In the genomic region with DNA sequence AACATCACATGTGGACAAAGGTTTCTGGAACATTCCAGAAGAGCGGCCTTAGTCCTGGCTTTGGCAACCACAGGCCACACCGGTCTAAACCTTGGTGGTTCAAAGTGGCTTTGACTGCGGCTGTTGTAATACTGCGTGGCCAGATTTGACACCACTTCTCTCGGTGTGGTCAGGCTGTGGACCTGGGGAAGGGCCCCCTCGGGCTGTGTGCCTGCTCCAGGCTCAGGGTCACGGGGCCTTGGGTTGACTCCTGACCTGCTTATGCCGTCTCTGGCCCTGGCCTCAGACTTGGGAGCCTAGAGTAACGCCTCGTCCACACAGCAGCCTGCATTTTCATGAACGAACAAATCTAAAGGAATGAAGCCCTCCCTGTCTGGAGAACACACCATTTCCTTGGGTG, we compare ENCODE assay signal across 19 cellular contexts.
A peak's percentile ranks its signal among the peaks of the same experiment; 100 is the strongest.
DNase-seq lines count a peak whose midpoint lies in the region; ATAC-seq and TF ChIP-seq lines count a peak whose summit lies in the region.
"Had no signal": no experiment of that assay in that cellular context is flagged by ENCODE, and none has a peak within 500 bp of the region (broad histone marks: within the 10 kb centered on the region; RNA-seq: fewer than 3 reads in every experiment).

No MANE protein-coding gene starts in this region.

- TF ChIP-seq CTCF in GM13976 (IDR thresholded peaks at IDR 0.05; ENCODE audit: borderline replicate concordance, control extremely low read depth, extremely low read depth, insufficient read depth, missing control alignments) (no peak), WTC11 (IDR thresholded peaks at IDR 0.05) (no peak), spleen (IDR thresholded peaks at IDR 0.05 in 8 of 11, conservative IDR thresholded peaks at IDR 0.05 in 3 of 11) (no peak)

- ATAC-seq in WTC11 (no peak), left lobe of liver (no peak), GM18873 (IDR thresholded peaks at IDR 0.05; ENCODE audit: low FRiP score, unreplicated experiment) (no peak), GM21619 (IDR thresholded peaks at IDR 0.05; ENCODE audit: unreplicated experiment) (no peak)
- ATAC-seq: K562 had no signal

- H3K27me3 ChIP-seq in spleen (replicated peaks in 1 of 7) = peaks cover 0 to 16% (median 0%) of the 10 kb centered on the region in 7 donors
- H3K27me3 ChIP-seq: BLaER1, SJCRH30 had no signal

- POLR2A ChIA-PET in WTC11 (lab: Charles Lee) = no interaction called here

- H3K36me3 Mint-ChIP-seq in WTC11 = peaks cover 42% of the 10 kb centered on the region
- H3K36me3 Mint-ChIP-seq in activated T-helper 1 cell treated with anti-CD3 and anti-CD28 coated beads, Interleukin-12 subunit alpha, Interleukin-12 subunit beta, Interleukin-2, Interleukin-4 antibody, amounts not matched to agents 30 ng/mL and 10 ng/mL and 1 ng/mL, durations not matched to agents 14 hours and 24 hours and 36 hours (ENCODE audit: low read depth) = no peaks in the 10 kb centered on the region
- H3K36me3 Mint-ChIP-seq: CD4-positive, CD25-positive, alpha-beta regulatory T cell had no signal

- H3K4me3 Mint-ChIP-seq in WTC11 = no peak overlapping the region
- H3K4me3 Mint-ChIP-seq in activated T-helper 1 cell treated with anti-CD3 and anti-CD28 coated beads, Interleukin-12 subunit alpha, Interleukin-12 subunit beta, Interleukin-2, Interleukin-4 antibody, amounts not matched to agents 30 ng/mL and 10 ng/mL and 1 ng/mL, durations not matched to agents 14 hours and 24 hours and 36 hours = no peak overlapping the region
- H3K4me3 Mint-ChIP-seq: CD4-positive, CD25-positive, alpha-beta regulatory T cell had no signal

- WGBS in spleen, 5 donors = 79 to 89% (median 84%) methylated on average over 3 to 11 of the region's 11 CpGs

- TF ChIP-seq POLR2A in spleen (IDR thresholded peaks at IDR 0.05) = no peak

- H3K27me3 Mint-ChIP-seq in WTC11 (ENCODE audit: low read depth) = no peaks in the 10 kb centered on the region
- no peaks in the 10 kb centered on the region for H3K27me3 Mint-ChIP-seq in activated T-helper 1 cell treated with anti-CD3 and anti-CD28 coated beads, Interleukin-12 subunit alpha, Interleukin-12 subunit beta, Interleukin-2, Interleukin-4 antibody, amounts not matched to agents 30 ng/mL and 10 ng/mL and 1 ng/mL, durations not matched to agents 14 hours and 24 hours and 36 hours (ENCODE audit: insufficient read depth)

- H3K4me1 ChIP-seq in spleen = no peaks in the 10 kb centered on the region
- H3K4me1 ChIP-seq: SJCRH30 had no signal

- H3K27ac Mint-ChIP-seq in WTC11 = peak overlapping the region; percentile 23; the same call in 1 of the 2 replicates
- no peak overlapping the region for H3K27ac Mint-ChIP-seq in activated T-helper 1 cell treated with anti-CD3 and anti-CD28 coated beads, Interleukin-12 subunit alpha, Interleukin-12 subunit beta, Interleukin-2, Interleukin-4 antibody, amounts not matched to agents 30 ng/mL and 10 ng/mL and 1 ng/mL, durations not matched to agents 14 hours and 24 hours and 36 hours
- H3K27ac Mint-ChIP-seq: CD4-positive, CD25-positive, alpha-beta regulatory T cell had no signal

- no peak overlapping the region for H3K27ac ChIP-seq in spleen
- H3K27ac ChIP-seq: BLaER1, SJCRH30 had no signal

- DNase-seq in GM13976 (ENCODE audit: low spot score) (peak; percentile 32), WTC11 (ENCODE audit: low spot score) (no peak), left lobe of liver (ENCODE audit: low spot score) (peak; percentile 29), spleen (peak; percentile 46), NCI-H1105 treated with DMSO at 0.1 percent for 48 hours (lab: John Stamatoyannopoulos, UW) (no peak)
- no peak for DNase-seq in activated T-helper 1 cell treated with anti-CD3 and anti-CD28 coated beads, Interleukin-12 subunit alpha, Interleukin-12 subunit beta, Interleukin-2, Interleukin-4 antibody, amounts not matched to agents 30 ng/mL and 10 ng/mL and 1 ng/mL, durations not matched to agents 14 hours and 24 hours and 36 hours (ENCODE audit: low spot score)
- DNase-seq: CD4-positive, CD25-positive, alpha-beta regulatory T cell; Kasumi-1; NCI-H1092 treated with DMSO at 0.1 percent for 48 hours; NCI-H1436 treated with DMSO at 0.1 percent for 48 hours; NCI-H187 treated with DMSO at 0.1 percent for 48 hours; NCI-H2107; NCI-H524; NCI-H748 treated with DMSO at 0.1 percent for 48 hours; SJCRH30 had no signal

- H3K36me3 ChIP-seq in spleen = no peaks in the 10 kb centered on the region
- H3K36me3 ChIP-seq: BLaER1, SJCRH30 had no signal

- H3K9me3 ChIP-seq in spleen = no peaks in the 10 kb centered on the region
- H3K9me3 ChIP-seq: BLaER1, SJCRH30 had no signal

- H3K9me3 Mint-ChIP-seq in WTC11 = no peaks in the 10 kb centered on the region
- no peaks in the 10 kb centered on the region for H3K9me3 Mint-ChIP-seq in activated T-helper 1 cell treated with anti-CD3 and anti-CD28 coated beads, Interleukin-12 subunit alpha, Interleukin-12 subunit beta, Interleukin-2, Interleukin-4 antibody, amounts not matched to agents 30 ng/mL and 10 ng/mL and 1 ng/mL, durations not matched to agents 14 hours and 24 hours and 36 hours

- peaks cover 18% of the 10 kb centered on the region for H3K4me1 Mint-ChIP-seq in WTC11
- H3K4me1 Mint-ChIP-seq in activated T-helper 1 cell treated with anti-CD3 and anti-CD28 coated beads, Interleukin-12 subunit alpha, Interleukin-12 subunit beta, Interleukin-2, Interleukin-4 antibody, amounts not matched to agents 30 ng/mL and 10 ng/mL and 1 ng/mL, durations not matched to agents 14 hours and 24 hours and 36 hours (ENCODE audit: low read depth) = no peaks in the 10 kb centered on the region
- H3K4me1 Mint-ChIP-seq: CD4-positive, CD25-positive, alpha-beta regulatory T cell had no signal

- intact Hi-C loops in spleen (cut with DNase I; ENCODE audit: low total_unique reads) = no loop called here
- intact Hi-C loops in activated T-helper 1 cell treated with anti-CD3 and anti-CD28 coated beads, Interleukin-12 subunit alpha, Interleukin-12 subunit beta, Interleukin-2, Interleukin-4 antibody, amounts not matched to agents 30 ng/mL and 10 ng/mL and 1 ng/mL, durations not matched to agents 14 hours and 24 hours and 36 hours (cut with micrococcal nuclease) = no loop called here

- no peak overlapping the region for H3K4me3 ChIP-seq in spleen
- H3K4me3 ChIP-seq: BLaER1, K562, SJCRH30 had no signal

- in situ Hi-C loops in GM13976 (cut with MboI; ENCODE audit: low sequenced_read_pairs, unreplicated experiment) = no loop called here

- CTCF ChIA-PET in WTC11 (lab: Charles Lee) = no interaction called here

TF ChIP-seq in WTC11, 78 proteins besides CTCF, POLR2A, EP300 and RAD21 (continues in another document):
- no peak for TF ChIP-seq TEAD1 (CRISPR knock-in tag; IDR thresholded peaks at IDR 0.05)
- no peak for TF ChIP-seq ZNF532 (CRISPR knock-in tag; IDR thresholded peaks at IDR 0.05; ENCODE audit: borderline replicate concordance)
- TF ChIP-seq AFF4 (CRISPR knock-in tag; IDR thresholded peaks at IDR 0.05; ENCODE audit: borderline replicate concordance) = no peak

Comparison
In these comparisons a context has a peak if more than half of its experiments do, and no peak if none do; other contexts are left out.
1. DNase-seq: peak in GM13976 (single experiment), left lobe of liver (single experiment) and spleen (single experiment); none in WTC11 (single experiment), activated T-helper 1 cell treated with anti-CD3 and anti-CD28 coated beads, Interleukin-12 subunit alpha, Interleukin-12 subunit beta, Interleukin-2, Interleukin-4 antibody, amounts not matched to agents 30 ng/mL and 10 ng/mL and 1 ng/mL, durations not matched to agents 14 hours and 24 hours and 36 hours (single experiment) and NCI-H1105 treated with DMSO at 0.1 percent for 48 hours (single experiment).